21 cellular contexts compared by ENCODE assay signal in the genomic region with DNA sequence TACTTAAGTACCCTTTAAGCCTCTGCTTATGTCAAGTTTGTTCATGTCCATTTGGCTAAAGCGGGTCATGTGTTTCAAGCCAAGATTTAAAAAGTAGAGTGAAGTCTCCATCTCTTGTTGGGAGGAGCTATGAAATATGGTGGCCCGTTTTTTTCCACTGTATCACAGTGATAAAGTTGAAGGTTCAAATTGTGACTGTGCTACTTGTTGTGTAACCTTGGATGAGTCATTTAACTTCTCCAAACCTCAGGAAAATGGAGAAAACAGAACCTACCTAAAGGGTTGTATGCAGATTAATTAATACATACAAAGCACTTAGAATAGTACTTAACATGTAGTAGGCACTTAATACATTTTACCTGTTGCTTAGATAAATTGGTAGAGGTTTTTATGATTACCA. TPM values are rescaled to one million over a fixed set of nuclear protein-coding genes. Genes with fewer than 3 reads are reported as not detected.
DNase-seq lines count a peak whose midpoint lies in the region; ATAC-seq and TF ChIP-seq lines count a peak whose summit lies in the region.
"Had no signal": no experiment of that assay in that cellular context is flagged by ENCODE, and none has a peak within 500 bp of the region (broad histone marks: within the 10 kb centered on the region; RNA-seq: fewer than 3 reads in every experiment).

No MANE protein-coding gene starts in this region.

- intact Hi-C loops in upper lobe of right lung (cut with DNase I), result no loop called here

- no peak for TF ChIP-seq POLR2A in tibial nerve (IDR thresholded peaks at IDR 0.05)

- no peak for TF ChIP-seq EP300 in tibial nerve (IDR thresholded peaks at IDR 0.05)

- no peaks in the 10 kb centered on the region for H3K4me1 ChIP-seq in upper lobe of right lung
- H3K4me1 ChIP-seq in tibial nerve, result peaks cover 0 to 4% (median 0%) of the 10 kb centered on the region in 4 donors
- H3K4me1 ChIP-seq: ascending aorta, pancreas, sigmoid colon, thyroid gland had no signal

- WGBS in tibial nerve, 2 donors, result 89 to 93% methylated on average over 2 of the region's 2 CpGs

- H3K27ac ChIP-seq in HL-60 (replicated peaks) (no peak overlapping the region), upper lobe of right lung (no peak overlapping the region), tibial nerve (no peak overlapping the region)
- H3K27ac ChIP-seq: ascending aorta, pancreas, sigmoid colon, thyroid gland, VCaP had no signal

- H3K9me3 ChIP-seq in upper lobe of right lung (no peaks in the 10 kb centered on the region), tibial nerve (no peaks in the 10 kb centered on the region)
- H3K9me3 ChIP-seq: ascending aorta, heart right ventricle, pancreas, sigmoid colon, thyroid gland had no signal

- ATAC-seq in upper lobe of right lung, result peak; percentile 72
- ATAC-seq: heart right ventricle; pancreas; stimulated activated naive B cell treated with anti-CD40 and anti-IgM and Interleukin-4, amounts not matched to agents 10 μg/mL and 1 μg/mL and 100 μg/mL, for 72 hours had no signal

- H3K27me3 ChIP-seq in HL-60 (ENCODE audit: insufficient read depth, poor library complexity, severe bottlenecking), result no peaks in the 10 kb centered on the region
- no peaks in the 10 kb centered on the region for H3K27me3 ChIP-seq in upper lobe of right lung
- H3K27me3 ChIP-seq in tibial nerve, result no peaks in the 10 kb centered on the region
- H3K27me3 ChIP-seq: ascending aorta, heart right ventricle, MG63, pancreas, sigmoid colon, thyroid gland had no signal

- TF ChIP-seq CTCF in HL-60 (IDR thresholded peaks at IDR 0.05; ENCODE audit: insufficient read depth, low read length), result no peak
- TF ChIP-seq CTCF in cardiac fibroblast (IDR thresholded peaks at IDR 0.05; ENCODE audit: low read depth, low read length), result no peak
- TF ChIP-seq CTCF in upper lobe of right lung (IDR thresholded peaks at IDR 0.05), result no peak
- no peak for TF ChIP-seq CTCF in tibial nerve (IDR thresholded peaks at IDR 0.05)

- H3K4me3 ChIP-seq in HL-60 (replicated peaks; ENCODE audit: insufficient read depth, low read length), result no peak overlapping the region
- no peak overlapping the region for H3K4me3 ChIP-seq in cardiac fibroblast (replicated peaks in 1 of 2; ENCODE audit: low read depth in 2 of 2, low read length in 2 of 2)
- no peak overlapping the region for H3K4me3 ChIP-seq in upper lobe of right lung
- no peak overlapping the region for H3K4me3 ChIP-seq in tibial nerve
- H3K4me3 ChIP-seq: ascending aorta, heart right ventricle, MG63, pancreas, sigmoid colon, thyroid gland had no signal

- peak; percentile 36 to 41 for DNase-seq in HL-60 (ENCODE audit: low read depth in 1 of 2, low spot score in 1 of 2)
- peak; percentile 7 for DNase-seq in NOMO-1 treated with dmso at 0.1 percent for 144 hours (lab: John Stamatoyannopoulos, UW; ENCODE audit: unreplicated experiment)
- DNase-seq in cardiac fibroblast (ENCODE audit: low read depth in 2 of 2), result peak; percentile 20 to 48
- no peak for DNase-seq in upper lobe of right lung
- DNase-seq in tibial nerve (ENCODE audit: low spot score in 2 of 2), result no peak
- no peak for DNase-seq in medulla oblongata (ENCODE audit: extremely low spot score)
- DNase-seq in NCI-H1105 (lab: John Stamatoyannopoulos, UW), result no peak
- DNase-seq: activated CD4-positive, alpha-beta T cell treated with anti-CD3 and anti-CD28 coated beads, Interleukin-2, amount 50 U/mL, for 48 hours; activated gamma-delta T cell treated with Interleukin-2 at 50 U/mL for 16 hours; activated T-cell treated with anti-CD3 and anti-CD28 coated beads for 4 hours; heart right ventricle; MG63; NCI-H2029; NK-92 treated with Interleukin-12 subunit alpha and Interleukin-12 subunit beta, amount 100 ng/mL, for 24 hours; pancreas; sigmoid colon; stimulated activated naive B cell treated with anti-CD40 and anti-IgM and Interleukin-4, amounts not matched to agents 10 μg/mL and 1 μg/mL and 100 μg/mL, for 72 hours; T-helper 1 cell; thyroid gland had no signal

- no peaks in the 10 kb centered on the region for H3K36me3 ChIP-seq in upper lobe of right lung
- H3K36me3 ChIP-seq in tibial nerve, result peaks cover 0 to 24% (median 0%) of the 10 kb centered on the region in 3 donors
- H3K36me3 ChIP-seq: pancreas, thyroid gland had no signal

RNA-seq across cellular contexts. Expression of a gene that starts 43.4 kb away (rescaled TPM):
- total RNA-seq in upper lobe of right lung (29.9 TPM), tibial nerve (10 to 100 TPM; 12.7 to 25.8 (median 20.9) TPM)

RNA-seq across cellular contexts. Expression of a gene that starts 50.5 kb away (rescaled TPM):
- total RNA-seq in upper lobe of right lung (1,699 TPM), tibial nerve (1,000 to 10,000 TPM; 1,198 to 2,364 (median 2,009) TPM)

RNA-seq across cellular contexts. Expression of a gene that starts 51.0 kb away (rescaled TPM):
- total RNA-seq in upper lobe of right lung, result 4.6 TPM
- total RNA-seq in tibial nerve, result 1 to 10 TPM; 4.1 to 5.5 (median 4.2) TPM

Comparison
In these comparisons a context has a peak if more than half of its experiments do, and no peak if none do; other contexts are left out.
1. DNase-seq: peak in HL-60 (2 of 2), NOMO-1 treated with dmso at 0.1 percent for 144 hours (single experiment) and cardiac fibroblast (2 of 2); none in upper lobe of right lung (single experiment), tibial nerve (0 of 2), medulla oblongata (single experiment) and NCI-H1105 (single experiment).